ENCODE assay signal across 22 cellular contexts in genomic region chr1:39917825-39918224, GRCh38.
DNase-seq lines count a peak whose midpoint lies in the region; TF ChIP-seq lines count a peak whose summit lies in the region.
"Had no signal": no experiment of that assay in that cellular context is flagged by ENCODE, and none has a peak within 500 bp of the region (broad histone marks: within the 10 kb centered on the region; RNA-seq: fewer than 3 reads in every experiment).

No MANE protein-coding gene starts in this region.

- no peaks in the 10 kb centered on the region for H3K36me3 ChIP-seq in GM06990 (ENCODE audit: control insufficient read depth, insufficient read depth, low read length)
- H3K36me3 ChIP-seq: BLaER1, vagina had no signal

- no peaks in the 10 kb centered on the region for H3K9me3 Mint-ChIP-seq in nephron progenitor cell
- H3K9me3 Mint-ChIP-seq: nephron had no signal

- H3K27me3 ChIP-seq in GM06990 (replicated peaks; ENCODE audit: control insufficient read depth, insufficient read depth, low read length) = no peaks in the 10 kb centered on the region
- H3K27me3 ChIP-seq: BLaER1, vagina had no signal

- DNase-seq in GM06990 (ENCODE audit: extremely low read depth, insufficient read length) (no peak), NCI-H226 (peak; percentile 22), cardiac fibroblast (ENCODE audit: low read depth in 2 of 2) (no peak), nephron progenitor cell (no peak), GM13977 (ENCODE audit: low spot score) (no peak), AML-193 (lab: John Stamatoyannopoulos, UW) (no peak), RKO (ENCODE audit: low spot score) (no peak)
- DNase-seq: activated CD4-positive, alpha-beta T cell treated with anti-CD3 and anti-CD28 coated beads for 4 hours; amygdala; Calu3; cerebellar nuclear complex; MM.1S; NCI-H2029; NCI-H526; PC-9; stimulated activated CD4-positive, alpha-beta T cell treated with anti-CD3 and anti-CD28 coated beads, Interleukin-4, amount 100 ng/mL, for 4 hours; T-helper 9 cell had no signal

- H3K4me3 ChIP-seq in GM06990 (replicated peaks; ENCODE audit: low read depth, low read length) = no peak overlapping the region
- H3K4me3 ChIP-seq in cardiac fibroblast (replicated peaks in 1 of 2; ENCODE audit: low read depth in 2 of 2, low read length in 2 of 2) = no peak overlapping the region
- H3K4me3 ChIP-seq: BLaER1, hepatocyte, PC-9, psoas muscle, vagina had no signal

- H3K36me3 Mint-ChIP-seq in nephron progenitor cell (ENCODE audit: low read depth) = no peaks in the 10 kb centered on the region

- TF ChIP-seq CTCF in GM06990 (IDR thresholded peaks at IDR 0.05; ENCODE audit: insufficient read depth, low read length, poor library complexity, severe bottlenecking) (peak; percentile 16), cardiac fibroblast (IDR thresholded peaks at IDR 0.05; ENCODE audit: low read depth, low read length) (peak; percentile 8), nephron progenitor cell (IDR thresholded peaks at IDR 0.05) (no peak), GM13977 (IDR thresholded peaks at IDR 0.05; ENCODE audit: extremely low read depth, insufficient read depth, missing control alignments) (no peak)

- in situ Hi-C loops in GM13977 (cut with MboI; ENCODE audit: low pct_unique_long_range_greater_than_20kb, low sequenced_read_pairs, unreplicated experiment) = loop anchor here (5.0 kb wide), 1 partner anchor 119 kb away; no protein-coding TSS in a partner anchor

- peaks cover 37% of the 10 kb centered on the region for H3K27me3 Mint-ChIP-seq in nephron progenitor cell (ENCODE audit: low read depth, poor library complexity)

- H3K4me3 Mint-ChIP-seq in nephron progenitor cell = no peak overlapping the region
- H3K4me3 Mint-ChIP-seq: nephron had no signal

- peak overlapping the region; percentile 87 for H3K27ac Mint-ChIP-seq in nephron progenitor cell
- H3K27ac Mint-ChIP-seq: nephron had no signal

- peaks cover 16% of the 10 kb centered on the region for H3K4me1 Mint-ChIP-seq in nephron progenitor cell
- H3K4me1 Mint-ChIP-seq: nephron had no signal

Comparison
In these comparisons a context has a peak if more than half of its experiments do, and no peak if none do; other contexts are left out.
1. CTCF ChIP-seq: peak in GM06990 (single experiment) and cardiac fibroblast (single experiment); none in nephron progenitor cell (single experiment) and GM13977 (single experiment).